Comparison of ENCODE assay signal across 19 cellular contexts in the genomic region with DNA sequence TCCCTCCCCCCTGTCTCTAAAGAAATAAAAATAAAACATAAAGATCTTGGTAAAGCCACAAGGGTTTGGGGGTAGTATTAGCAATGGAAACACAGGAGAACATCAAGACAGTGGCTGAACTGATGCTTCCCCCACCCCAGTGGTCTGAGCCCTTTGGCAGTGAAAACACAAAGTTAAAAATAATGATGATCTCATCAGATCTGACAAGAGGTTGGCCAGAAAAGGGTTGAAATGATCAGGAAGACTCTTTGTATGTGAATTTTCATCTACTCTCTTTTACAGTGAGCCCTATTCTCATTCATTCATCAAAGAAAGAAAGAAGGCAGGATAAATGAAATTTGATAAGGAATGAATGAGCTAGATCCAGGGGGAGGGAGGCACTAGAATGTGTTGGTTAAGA.
DNase-seq lines count a peak whose midpoint lies in the region; ATAC-seq, FAIRE-seq and TF ChIP-seq lines count a peak whose summit lies in the region.
"Had no signal": no experiment of that assay in that cellular context is flagged by ENCODE, and none has a peak within 500 bp of the region (broad histone marks: within the 10 kb centered on the region; RNA-seq: fewer than 3 reads in every experiment).

No MANE protein-coding gene starts in this region.

- H3K4me3 ChIP-seq in HepG2 (replicated peaks in 1 of 3; ENCODE audit: insufficient read depth in 1 of 3, low read depth in 2 of 3, low read length in 3 of 3) (no peak overlapping the region), right lobe of liver (no peak overlapping the region), astrocyte of the spinal cord (ENCODE audit: low read depth, low read length) (no peak overlapping the region)
- H3K4me3 ChIP-seq in CD4-positive, alpha-beta memory T cell (ENCODE audit: low read length in 2 of 2) = no peak overlapping the region
- H3K4me3 ChIP-seq: PC-9, SJCRH30 had no signal

- TF ChIP-seq POLR2A in HepG2 (IDR thresholded peaks at IDR 0.05; ENCODE audit: insufficient read depth in 1 of 2, low read depth in 2 of 2, low read length in 2 of 2) (no peak), right lobe of liver (IDR thresholded peaks at IDR 0.05) (no peak)

- TF ChIP-seq CTCF in HepG2 (CRISPR knock-in tag; IDR thresholded peaks at IDR 0.05) = no peak
- TF ChIP-seq CTCF in right lobe of liver (IDR thresholded peaks at IDR 0.05) = no peak
- TF ChIP-seq CTCF in astrocyte of the spinal cord (IDR thresholded peaks at IDR 0.05; ENCODE audit: low read depth, low read length) = no peak
- no peak for TF ChIP-seq CTCF in GM13977 (IDR thresholded peaks at IDR 0.05; ENCODE audit: extremely low read depth, insufficient read depth, missing control alignments)

- intact Hi-C loops in HepG2 (cut with micrococcal nuclease; ENCODE audit: unreplicated experiment) (no loop called here), right lobe of liver (cut with DNase I) (no loop called here)
- intact Hi-C loops in CD4-positive, alpha-beta memory T cell (cut with micrococcal nuclease) = no loop called here

- POLR2A ChIA-PET in HepG2 (lab: Yijun Ruan, JAX) (no interaction called here), T-cell (lab: Charles Lee) (no interaction called here)
- POLR2A ChIA-PET in CD4-positive, alpha-beta memory T cell (lab: Charles Lee; ENCODE audit: partially characterized antibody) = no interaction called here

- no peak for TF ChIP-seq RAD21 in HepG2 (CRISPR knock-in tag; IDR thresholded peaks at IDR 0.05)

- H3K27me3 Mint-ChIP-seq in T-cell = peaks cover 49 to 61% of the 10 kb centered on the region in 2 donors
- H3K27me3 Mint-ChIP-seq in CD4-positive, alpha-beta memory T cell = peaks cover 36 to 43% of the 10 kb centered on the region in 2 donors

- CTCF ChIA-PET in HepG2 (lab: Yijun Ruan, JAX; ENCODE audit: low intra/inter-chr PET ratio, low total read pairs) (no interaction called here), T-cell (lab: Charles Lee) (no interaction called here)
- CTCF ChIA-PET in CD4-positive, alpha-beta memory T cell (lab: Charles Lee; ENCODE audit: partially characterized antibody) = interaction anchor here (1.1 to 1.3 kb wide), 2 partner anchors 8 to 14 kb away, joined by 3 to 4 read pairs; no protein-coding TSS in a partner anchor

- no peak overlapping the region for H2AFZ ChIP-seq in HepG2 (ENCODE audit: low read length)
- H2AFZ ChIP-seq: PC-9 had no signal

- H3K79me2 ChIP-seq in HepG2 (ENCODE audit: insufficient read depth, low read length) = no peaks in the 10 kb centered on the region

- H3K36me3 Mint-ChIP-seq in T-cell = no peaks in the 10 kb centered on the region
- H3K36me3 Mint-ChIP-seq in CD4-positive, alpha-beta memory T cell = no peaks in the 10 kb centered on the region

- no peak overlapping the region for H3K27ac ChIP-seq in HepG2 (ENCODE audit: extremely low read length, insufficient read depth, low read length)
- no peak overlapping the region for H3K27ac ChIP-seq in right lobe of liver
- H3K27ac ChIP-seq in CD4-positive, alpha-beta memory T cell (ENCODE audit: low read depth, low read length) = no peak overlapping the region
- H3K27ac ChIP-seq: PC-9, SJCRH30 had no signal

- TF ChIP-seq EP300 in HepG2 (IDR thresholded peaks at IDR 0.05; ENCODE audit: low read depth in 2 of 2, low read length in 2 of 2) = no peak
- TF ChIP-seq EP300 in HepG2 (CRISPR knock-in tag; IDR thresholded peaks at IDR 0.05; ENCODE audit: borderline replicate concordance) = no peak

- no peak overlapping the region for H3K4me2 ChIP-seq in HepG2 (ENCODE audit: low read depth, low read length)
- H3K4me2 ChIP-seq: PC-9 had no signal

- no peak for DNase-seq in HepG2 (ENCODE audit: low spot score)
- no peak for DNase-seq in right lobe of liver
- DNase-seq in astrocyte of the spinal cord (ENCODE audit: low read depth, low spot score) = peak; percentile 8
- DNase-seq in myocyte (ENCODE audit: low read depth) = peak; percentile 63
- no peak for DNase-seq in T-cell
- no peak for DNase-seq in CD4-positive, alpha-beta memory T cell
- DNase-seq in GM13977 (ENCODE audit: low spot score) = no peak
- DNase-seq: C1 segment of cervical spinal cord, H7, MM.1S, NCI-H1092, NCI-H146, NCI-H2029 treated with DMSO at 0.1 percent for 48 hours, NCI-H510A treated with DMSO at 0.1 percent for 48 hours, NCI-H774, PC-9, SJCRH30 had no signal

- ATAC-seq in HepG2 = no peak
- no peak for ATAC-seq in right lobe of liver
- ATAC-seq in T-cell (replicated peaks in 1 of 4) = no peak
- ATAC-seq in GM21786 (IDR thresholded peaks at IDR 0.05; ENCODE audit: unreplicated experiment) = no peak

- FAIRE-seq in HepG2 (lab: Jason Lieb, UNC) = no peak
- FAIRE-seq: G401.6 had no signal

- in situ Hi-C loops in HepG2 (cut with HindIII; ENCODE audit: extremely low pct_ligation_motif_present, low pct_unique_long_range_greater_than_20kb) (loop anchor here (5.0 kb wide), 1 partner anchor 94 kb away; the partner anchor contains the start of gene KCNB1), astrocyte of the spinal cord (cut with HindIII; ENCODE audit: low sequenced_read_pairs) (no loop called here), GM13977 (cut with MboI; ENCODE audit: low pct_unique_long_range_greater_than_20kb, low sequenced_read_pairs, unreplicated experiment) (no loop called here)

- no peak overlapping the region for H3K27ac Mint-ChIP-seq in T-cell
- no peak overlapping the region for H3K27ac Mint-ChIP-seq in CD4-positive, alpha-beta memory T cell

- H3K9me3 ChIP-seq in HepG2 (ENCODE audit: low read length) = no peaks in the 10 kb centered on the region
- H3K9me3 ChIP-seq in right lobe of liver = no peaks in the 10 kb centered on the region
- H3K9me3 ChIP-seq in CD4-positive, alpha-beta memory T cell (ENCODE audit: control insufficient read depth in 1 of 2, low read length in 2 of 2) = no peaks in the 10 kb centered on the region
- H3K9me3 ChIP-seq: SJCRH30 had no signal

- no peak overlapping the region for H3K9ac ChIP-seq in HepG2 (ENCODE audit: insufficient read depth, low read depth, low read length)

- no peaks in the 10 kb centered on the region for H3K4me1 Mint-ChIP-seq in T-cell
- H3K4me1 Mint-ChIP-seq in CD4-positive, alpha-beta memory T cell = no peaks in the 10 kb centered on the region

- H3K9me3 Mint-ChIP-seq in T-cell = peaks cover 0 to 4% (median 0%) of the 10 kb centered on the region in 3 donors
- H3K9me3 Mint-ChIP-seq in CD4-positive, alpha-beta memory T cell = peaks cover 0 to 3% (median 0%) of the 10 kb centered on the region in 8 donors

- BruUV-seq in HepG2 (replicated peaks; lab: Mats Ljungman, UMichigan) = no TSS peak

- H3K36me3 ChIP-seq in HepG2 (replicated peaks in 1 of 2; ENCODE audit: control insufficient read depth in 1 of 2, insufficient read depth in 2 of 2, low read length in 2 of 2) (no peaks in the 10 kb centered on the region), right lobe of liver (no peaks in the 10 kb centered on the region)
- no peaks in the 10 kb centered on the region for H3K36me3 ChIP-seq in CD4-positive, alpha-beta memory T cell (ENCODE audit: insufficient read depth, low read length)
- H3K36me3 ChIP-seq: SJCRH30 had no signal

- H3K4me1 ChIP-seq in HepG2 (ENCODE audit: insufficient read depth, low read length) (no peaks in the 10 kb centered on the region), right lobe of liver (peaks cover 0 to 6% (median 0%) of the 10 kb centered on the region in 4 donors)
- no peaks in the 10 kb centered on the region for H3K4me1 ChIP-seq in CD4-positive, alpha-beta memory T cell (ENCODE audit: insufficient read depth, low read length)

- H3K4me3 Mint-ChIP-seq in T-cell = no peak overlapping the region
- no peak overlapping the region for H3K4me3 Mint-ChIP-seq in CD4-positive, alpha-beta memory T cell

- no peaks in the 10 kb centered on the region for H4K20me1 ChIP-seq in HepG2 (ENCODE audit: insufficient read depth, low read length)

- H3K27me3 ChIP-seq in HepG2 (ENCODE audit: control insufficient read depth in 1 of 2, insufficient read depth in 2 of 2, low read length in 2 of 2) = peaks cover 2 to 8% of the 10 kb centered on the region in 2 experiments; a peak in 2 of 5 replicates
- H3K27me3 ChIP-seq in right lobe of liver = no peaks in the 10 kb centered on the region
- no peaks in the 10 kb centered on the region for H3K27me3 ChIP-seq in CD4-positive, alpha-beta memory T cell (ENCODE audit: insufficient read depth, low read length)
- H3K27me3 ChIP-seq: SJCRH30 had no signal

TF ChIP-seq in HepG2, 621 proteins besides CTCF, POLR2A, EP300 and RAD21:
- peak; percentile 85 for TF ChIP-seq MAFF (IDR thresholded peaks at IDR 0.05; ENCODE audit: low read depth, low read length)
- TF ChIP-seq ZNF33B (CRISPR knock-in tag; IDR thresholded peaks at IDR 0.05) = no peak
- TF ChIP-seq MAFK (conservative IDR thresholded peaks at IDR 0.05 in 1 of 2, IDR thresholded peaks at IDR 0.05 in 1 of 2; ENCODE audit: low read length in 2 of 2) = peak; percentile 85 to 88

Comparison
In these comparisons a context has a peak if more than half of its experiments do, and no peak if none do; other contexts are left out.
1. DNase-seq: peak in astrocyte of the spinal cord (single experiment) and myocyte (single experiment); none in HepG2 (single experiment), right lobe of liver (0 of 3), T-cell (0 of 34), CD4-positive, alpha-beta memory T cell (0 of 5) and GM13977 (single experiment).